In the genomic region with DNA sequence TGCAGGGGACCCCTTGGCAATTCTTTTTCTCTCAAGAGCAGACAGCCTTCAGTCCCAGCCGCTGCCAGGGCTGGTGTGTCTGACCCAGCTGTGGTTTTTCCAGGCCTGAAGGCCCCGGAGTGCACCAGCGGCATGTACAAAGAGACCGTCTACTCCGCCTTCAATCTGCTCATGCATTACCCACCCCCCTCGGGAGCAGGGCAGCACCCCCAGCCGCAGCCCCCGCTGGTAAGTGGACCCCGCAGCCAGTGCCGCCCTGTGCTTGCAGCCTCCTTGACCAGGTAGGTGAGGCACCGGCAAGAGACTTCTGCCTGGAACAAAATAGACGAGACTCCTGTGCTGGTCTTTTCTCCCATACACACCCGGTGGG, we compare ENCODE assay signal across 7 cellular contexts. TPM values are rescaled to one million over a fixed set of nuclear protein-coding genes. Genes with fewer than 3 reads are reported as not detected.
DNase-seq lines count a peak whose midpoint lies in the region; FAIRE-seq and TF ChIP-seq lines count a peak whose summit lies in the region.

No MANE protein-coding gene starts in this region.

- WGBS in smooth muscle cell (ENCODE audit: low lambda C conversion rate) = 80% methylated on average over 13 of the region's 13 CpGs

- H3K4me1 ChIP-seq in Peyer's patch = peaks cover 0 to 23% (median 5%) of the 10 kb centered on the region in 4 donors
- H3K4me1 ChIP-seq in smooth muscle cell (ENCODE audit: low read depth) = no peaks in the 10 kb centered on the region

- no peaks in the 10 kb centered on the region for H3K9me3 ChIP-seq in Peyer's patch
- H3K9me3 ChIP-seq in smooth muscle cell (replicated peaks; ENCODE audit: low read depth) = no peaks in the 10 kb centered on the region

- no peak for FAIRE-seq in H54 (lab: Jason Lieb, UNC)

- H3K36me3 ChIP-seq in Peyer's patch (no peaks in the 10 kb centered on the region), smooth muscle cell (ENCODE audit: low read depth) (no peaks in the 10 kb centered on the region)

- H3K9ac ChIP-seq in smooth muscle cell (ENCODE audit: low read depth) = no peak overlapping the region

- no peaks in the 10 kb centered on the region for H3K79me2 ChIP-seq in smooth muscle cell (ENCODE audit: low read depth)

- H3K27ac ChIP-seq in Peyer's patch = peak overlapping the region; percentile 22 to 83 (median 72)
- no peak overlapping the region for H3K27ac ChIP-seq in smooth muscle cell (ENCODE audit: low read depth)

- peaks cover 0 to 7% of the 10 kb centered on the region in 2 donors for H3K27me3 ChIP-seq in Peyer's patch
- peaks cover 6% of the 10 kb centered on the region for H3K27me3 ChIP-seq in smooth muscle cell (ENCODE audit: low read depth)

- DNase-seq in H54 (ENCODE audit: insufficient read length, low spot score) (peak; percentile 47), Peyer's patch (no peak), epithelial cell of proximal tubule (ENCODE audit: low read depth) (no peak), smooth muscle cell (lab: John Stamatoyannopoulos, UW; ENCODE audit: unreplicated experiment) (no peak), SIG-M5 treated with dmso at 0.1 percent for 504 hours (lab: John Stamatoyannopoulos, UW; ENCODE audit: unreplicated experiment) (no peak), NCI-H524 (lab: John Stamatoyannopoulos, UW) (no peak), NCI-H146 treated with DMSO at 0.1 percent for 48 hours (lab: John Stamatoyannopoulos, UW; ENCODE audit: unreplicated experiment) (no peak)

- H3K4me3 ChIP-seq in Peyer's patch (peak overlapping the region; percentile 62 to 70 (median 68)), epithelial cell of proximal tubule (ENCODE audit: low read depth, low read length) (peak overlapping the region; percentile 56), smooth muscle cell (peak overlapping the region; percentile 58)

- TF ChIP-seq CTCF in Peyer's patch (IDR thresholded peaks at IDR 0.05) = no peak
- no peak for TF ChIP-seq CTCF in epithelial cell of proximal tubule (conservative IDR thresholded peaks at IDR 0.05; ENCODE audit: low read depth, low read length)
- no peak for TF ChIP-seq CTCF in smooth muscle cell (IDR thresholded peaks at IDR 0.05; ENCODE audit: borderline replicate concordance, insufficient read depth, poor library complexity, severe bottlenecking)

- H3K4me2 ChIP-seq in smooth muscle cell = peak overlapping the region; percentile 98

- H4K20me1 ChIP-seq in smooth muscle cell (ENCODE audit: low read depth) = peaks cover 16% of the 10 kb centered on the region

- no peak overlapping the region for H2AFZ ChIP-seq in smooth muscle cell (ENCODE audit: low read depth)

- no peak for TF ChIP-seq POLR2A in H54 (IDR thresholded peaks at IDR 0.05; ENCODE audit: low read depth, low read length)
- TF ChIP-seq POLR2A in Peyer's patch (IDR thresholded peaks at IDR 0.05) = no peak

- no peaks in the 10 kb centered on the region for H3F3A ChIP-seq in smooth muscle cell (ENCODE audit: low read depth)

RNA-seq across cellular contexts. Expression of a gene that starts 1.3 kb away (rescaled TPM):
- total RNA-seq in Peyer's patch = 10 to 100 TPM; 11.8 to 32.2 (median 22.0) TPM
- total RNA-seq in epithelial cell of proximal tubule = 3.5 and 3.6 TPM in 2 replicates
- total RNA-seq in smooth muscle cell = 1.8 and 3.2 TPM in 2 replicates
- polyA plus RNA-seq in smooth muscle cell = 3.4 and 10.8 TPM in 2 replicates
